Comparison of ENCODE assay signal across 19 cellular contexts in the genomic region with DNA sequence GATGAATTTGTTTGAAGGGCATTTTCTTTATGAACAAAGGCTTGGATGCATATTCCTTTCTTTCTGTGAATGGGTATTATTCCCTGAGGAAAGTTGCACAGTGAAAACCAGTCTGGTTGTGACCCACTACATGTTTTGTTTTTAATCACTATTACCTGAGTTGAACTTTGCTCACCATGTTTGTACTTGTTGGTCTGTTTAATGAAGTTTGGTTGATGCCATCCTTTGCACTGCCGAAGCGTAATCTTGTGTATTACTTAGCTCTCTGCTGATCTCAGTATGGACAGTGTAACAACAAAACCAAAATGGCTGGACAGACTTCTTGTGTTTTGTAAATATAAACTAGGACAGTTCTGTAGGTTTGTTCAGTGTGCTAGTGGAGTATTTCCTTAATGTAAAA. TPM values are rescaled to one million over a fixed set of nuclear protein-coding genes. Genes with fewer than 3 reads are reported as not detected.
DNase-seq lines count a peak whose midpoint lies in the region; ATAC-seq, FAIRE-seq and TF ChIP-seq lines count a peak whose summit lies in the region.
"Had no signal": no experiment of that assay in that cellular context is flagged by ENCODE, and none has a peak within 500 bp of the region (broad histone marks: within the 10 kb centered on the region; RNA-seq: fewer than 3 reads in every experiment).

No MANE protein-coding gene starts in this region.

- H3K36me3 Mint-ChIP-seq in mesothelial cell of epicardium: peaks cover 36% of the 10 kb centered on the region

- ATAC-seq in GM19452 (IDR thresholded peaks at IDR 0.05; ENCODE audit: unreplicated experiment): no peak
- ATAC-seq: A549, HCT116 had no signal

- peak overlapping the region; percentile 30 for H3K27ac Mint-ChIP-seq in mesothelial cell of epicardium

- peak; percentile 40 for FAIRE-seq in GM19239 (lab: Jason Lieb, UNC)
- FAIRE-seq: A549, K562 had no signal

- peaks cover 31% of the 10 kb centered on the region for H3K4me1 Mint-ChIP-seq in mesothelial cell of epicardium

- dilution Hi-C loops in mammary epithelial cell (cut with HindIII; ENCODE audit: low sequenced_read_pairs): no loop called here

- H3K27me3 ChIP-seq in A673 (replicated peaks; ENCODE audit: insufficient read depth, low read depth, low read length, poor library complexity): no peaks in the 10 kb centered on the region
- no peaks in the 10 kb centered on the region for H3K27me3 ChIP-seq in mammary epithelial cell (ENCODE audit: insufficient read depth, low read length)

- H3K27me3 Mint-ChIP-seq in mesothelial cell of epicardium (ENCODE audit: low read depth): no peaks in the 10 kb centered on the region

- no peak overlapping the region for H3K9ac ChIP-seq in mammary epithelial cell (ENCODE audit: insufficient read depth, low read length)

- no peak overlapping the region for H2AFZ ChIP-seq in mammary epithelial cell (ENCODE audit: low read depth, low read length)

- in situ Hi-C loops in mammary epithelial cell (cut with MboI; ENCODE audit: low sequenced_read_pairs in 2 of 2): no loop called here

- intact Hi-C loops in A673 (cut with micrococcal nuclease; ENCODE audit: unreplicated experiment): no loop called here
- intact Hi-C loops in mammary epithelial cell (cut with micrococcal nuclease): loop anchor here (5.0 kb wide), 1 partner anchor 37 kb away; a partner anchor contains a TSS

- H3K4me3 ChIP-seq in A673 (ENCODE audit: low read depth, low read length, poor library complexity, severe bottlenecking) (no peak overlapping the region), mammary epithelial cell (replicated peaks in 1 of 3; ENCODE audit: insufficient read depth in 1 of 3, low read depth in 2 of 3, low read length in 3 of 3) (no peak overlapping the region)
- H3K4me3 ChIP-seq: A549, K562 had no signal

- no peak overlapping the region for H3K4me3 Mint-ChIP-seq in mesothelial cell of epicardium

- CTCF ChIA-PET in A673 (lab: Charles Lee) (no interaction called here), mammary epithelial cell (lab: Charles Lee; ENCODE audit: low non-redundant PET) (no interaction called here)

- POLR2A ChIA-PET in A673 (lab: Charles Lee; ENCODE audit: low non-redundant PET): no interaction called here

- TF ChIP-seq CTCF in A673 (conservative IDR thresholded peaks at IDR 0.05; ENCODE audit: low read depth, low read length) (no peak), mammary epithelial cell (conservative IDR thresholded peaks at IDR 0.05 in 1 of 2, IDR thresholded peaks at IDR 0.05 in 1 of 2; ENCODE audit: extremely low read depth in 1 of 2, insufficient read depth in 1 of 2, low read depth in 1 of 2, low read length in 2 of 2) (no peak), mesothelial cell of epicardium (IDR thresholded peaks at IDR 0.05; ENCODE audit: unreplicated experiment) (no peak)

- no peak for DNase-seq in A673 (ENCODE audit: low spot score)
- DNase-seq in GM19239 (ENCODE audit: insufficient read length, low spot score): no peak
- DNase-seq in mammary epithelial cell: no peak
- no peak for DNase-seq in mesothelial cell of epicardium (ENCODE audit: low spot score in 2 of 2, unreplicated experiment in 2 of 2)
- DNase-seq in activated CD4-positive, alpha-beta T cell treated with anti-CD3 and anti-CD28 coated beads, Interleukin-2, amount 50 U/mL, for 1 hour: no peak
- DNase-seq in SW 1271 (lab: John Stamatoyannopoulos, UW): no peak
- DNase-seq: DMS 273 treated with DMSO at 0.1 percent for 48 hours, DND-41, NCI-H1105 treated with DMSO at 0.1 percent for 48 hours, NCI-H1694, NCI-H2081 treated with DMSO at 0.1 percent for 48 hours, NCI-H510A treated with DMSO at 0.1 percent for 48 hours, NCI-H774, Right ventricle myocardium superior had no signal

- peaks cover 18% of the 10 kb centered on the region for H3K4me1 ChIP-seq in A673 (ENCODE audit: insufficient read depth, low read length, poor library complexity, severe bottlenecking)
- peaks cover 12% of the 10 kb centered on the region for H3K4me1 ChIP-seq in mammary epithelial cell (ENCODE audit: insufficient read depth, low read length)
- H3K4me1 ChIP-seq: A549 had no signal

- no peaks in the 10 kb centered on the region for H3K9me3 Mint-ChIP-seq in mesothelial cell of epicardium

- no peak overlapping the region for H3K4me2 ChIP-seq in mammary epithelial cell (ENCODE audit: insufficient read depth, low read depth, low read length)
- H3K4me2 ChIP-seq: A549 had no signal

- BruUV-seq in A673 (replicated peaks; lab: Mats Ljungman, UMichigan) (TSS peak; percentile 18), mammary epithelial cell (replicated peaks; lab: Mats Ljungman, UMichigan) (TSS peak; percentile 10)

- H3K9me3 ChIP-seq in A673 (ENCODE audit: low read depth, low read length, poor library complexity, severe bottlenecking) (no peaks in the 10 kb centered on the region), mammary epithelial cell (replicated peaks; ENCODE audit: insufficient read depth, low read length) (no peaks in the 10 kb centered on the region)
- H3K9me3 ChIP-seq: A549 had no signal

- H3K36me3 ChIP-seq in A673 (ENCODE audit: insufficient read depth, low read length, poor library complexity, severe bottlenecking) (peaks cover 13% of the 10 kb centered on the region), mammary epithelial cell (ENCODE audit: insufficient read depth, low read length) (peaks cover 34% of the 10 kb centered on the region)

- H3K27ac ChIP-seq in A673 (ENCODE audit: low read depth, low read length, poor library complexity, severe bottlenecking) (no peak overlapping the region), mammary epithelial cell (ENCODE audit: insufficient read depth, low read depth, low read length) (no peak overlapping the region)
- H3K27ac ChIP-seq: A549, C4-2B had no signal

- H4K20me1 ChIP-seq in mammary epithelial cell (ENCODE audit: insufficient read depth, low read length): no peaks in the 10 kb centered on the region

- H3K79me2 ChIP-seq in mammary epithelial cell (ENCODE audit: insufficient read depth, low read length): peaks cover 17% of the 10 kb centered on the region

- 100% methylated on average over 2 of the region's 2 CpGs for WGBS in mammary epithelial cell (ENCODE audit: low coverage, missing lambda C conversion rate)

RNA-seq across cellular contexts. Expression of a gene that starts 38.1 kb away (rescaled TPM):
- total RNA-seq in A673 (2021) (16.7 and 23.1 TPM in 2 replicates), mammary epithelial cell (10 to 100 TPM; 44.8 to 51.2 TPM), mesothelial cell of epicardium (27.0 to 29.8 TPM (median 27.4 TPM) in 3 replicates)
- polyA plus RNA-seq in mammary epithelial cell: 21.6 TPM
- 21.4 TPM for polyA minus RNA-seq in mammary epithelial cell
